In genomic region chr10:129627442-129627841, GRCh38 we compare ENCODE assay signal across 23 cellular contexts.
DNase-seq lines count a peak whose midpoint lies in the region; ATAC-seq and TF ChIP-seq lines count a peak whose summit lies in the region.
"Had no signal": no experiment of that assay in that cellular context is flagged by ENCODE, and none has a peak within 500 bp of the region (broad histone marks: within the 10 kb centered on the region; RNA-seq: fewer than 3 reads in every experiment).

No MANE protein-coding gene starts in this region.

- intact Hi-C loops in CD8-positive, alpha-beta T cell (cut with DNase I, micrococcal nuclease), result no loop called here
- intact Hi-C loops in dorsolateral prefrontal cortex (cut with DNase I), result no loop called here

- POLR2A ChIA-PET in CD8-positive, alpha-beta T cell (lab: Charles Lee), result interaction anchor here (0.6 kb wide), 1 partner anchor 43 kb away, joined by 3 read pairs; no protein-coding TSS in a partner anchor

- H3K27ac Mint-ChIP-seq in CD8-positive, alpha-beta T cell, result no peak overlapping the region
- H3K27ac Mint-ChIP-seq in nephron progenitor cell, result peak overlapping the region; percentile 78
- H3K27ac Mint-ChIP-seq: CD4-positive, CD25-positive, alpha-beta regulatory T cell had no signal

- no peaks in the 10 kb centered on the region for H3K36me3 ChIP-seq in CD8-positive, alpha-beta T cell (ENCODE audit: insufficient read depth, low read length)
- H3K36me3 ChIP-seq: HAP-1 had no signal

- peaks cover 4% of the 10 kb centered on the region for H3K9me3 Mint-ChIP-seq in CD8-positive, alpha-beta T cell
- H3K9me3 Mint-ChIP-seq in nephron progenitor cell, result peaks cover 3% of the 10 kb centered on the region

- DNase-seq in NCI-H82 (lab: John Stamatoyannopoulos, UW) (peak; percentile 44), NCI-H82 treated with DMSO at 0.1 percent for 48 hours (lab: John Stamatoyannopoulos, UW; ENCODE audit: unreplicated experiment) (no peak), choroid plexus epithelial cell (ENCODE audit: low read depth) (peak; percentile 12), nephron progenitor cell (no peak), dorsolateral prefrontal cortex (no peak), KG1 (lab: John Stamatoyannopoulos, UW) (no peak)
- DNase-seq in CD8-positive, alpha-beta T cell, result no peak
- DNase-seq: 8988T; CD4-positive, CD25-positive, alpha-beta regulatory T cell; COR-L47; DND-41; GM23248; KBM-7; NCI-H1092; NCI-H1436 treated with DMSO at 0.1 percent for 48 hours; NCI-H2029; NCI-H345 had no signal

- H3K36me3 Mint-ChIP-seq in CD8-positive, alpha-beta T cell, result peaks cover 64% of the 10 kb centered on the region
- peaks cover 3% of the 10 kb centered on the region for H3K36me3 Mint-ChIP-seq in nephron progenitor cell (ENCODE audit: low read depth)

- ATAC-seq in CD8-positive, alpha-beta T cell, result no peak
- no peak for ATAC-seq in HG03342 (IDR thresholded peaks at IDR 0.05; ENCODE audit: unreplicated experiment)
- ATAC-seq: GM12878, HepG2 had no signal

- no peak overlapping the region for H3K27ac ChIP-seq in CD8-positive, alpha-beta T cell (ENCODE audit: low read depth, low read length)
- peak overlapping the region in 2 of 59 donors; percentile 19 to 39 for H3K27ac ChIP-seq in dorsolateral prefrontal cortex
- H3K27ac ChIP-seq: GM23248, HL-60, SK-N-MC had no signal

- H3K4me3 ChIP-seq in CD8-positive, alpha-beta T cell (ENCODE audit: low read depth, low read length), result no peak overlapping the region
- H3K4me3 ChIP-seq in choroid plexus epithelial cell (ENCODE audit: low read depth, low read length) (peak overlapping the region; percentile 8), dorsolateral prefrontal cortex (peak overlapping the region in 12 of 59 donors; percentile 11 to 47 (median 38))
- H3K4me3 ChIP-seq: GM12878, GM23248, HAP-1, SK-N-MC had no signal

- CTCF ChIA-PET in CD8-positive, alpha-beta T cell (lab: Charles Lee), result no interaction called here

- no peaks in the 10 kb centered on the region for H3K9me3 ChIP-seq in CD8-positive, alpha-beta T cell (ENCODE audit: low read length)
- H3K9me3 ChIP-seq: HAP-1 had no signal

- peak overlapping the region; percentile 12 for H3K4me3 Mint-ChIP-seq in CD8-positive, alpha-beta T cell
- peak overlapping the region; percentile 17 for H3K4me3 Mint-ChIP-seq in nephron progenitor cell
- H3K4me3 Mint-ChIP-seq: CD4-positive, CD25-positive, alpha-beta regulatory T cell had no signal

- H3K27me3 ChIP-seq in CD8-positive, alpha-beta T cell (ENCODE audit: insufficient read depth, low read length), result no peaks in the 10 kb centered on the region
- no peaks in the 10 kb centered on the region for H3K27me3 ChIP-seq in dorsolateral prefrontal cortex

- H3K4me1 Mint-ChIP-seq in CD8-positive, alpha-beta T cell (ENCODE audit: low read depth), result peaks cover 8% of the 10 kb centered on the region
- H3K4me1 Mint-ChIP-seq in nephron progenitor cell, result peaks cover 54% of the 10 kb centered on the region

- TF ChIP-seq CTCF in CD8-positive, alpha-beta T cell (IDR thresholded peaks at IDR 0.05), result no peak
- TF ChIP-seq CTCF in choroid plexus epithelial cell (conservative IDR thresholded peaks at IDR 0.05; ENCODE audit: low read depth, low read length), result no peak
- no peak for TF ChIP-seq CTCF in nephron progenitor cell (IDR thresholded peaks at IDR 0.05)
- TF ChIP-seq CTCF in dorsolateral prefrontal cortex (IDR thresholded peaks at IDR 0.05 in 54 of 56, conservative IDR thresholded peaks at IDR 0.05 in 2 of 56; ENCODE audit: low read depth in 1 of 56, partially characterized antibody in 56 of 56), result no peak

- no peaks in the 10 kb centered on the region for H3K4me1 ChIP-seq in CD8-positive, alpha-beta T cell (ENCODE audit: insufficient read depth, low read length)
- H3K4me1 ChIP-seq: HAP-1 had no signal

- H3K27me3 Mint-ChIP-seq in CD8-positive, alpha-beta T cell (ENCODE audit: low read depth), result no peaks in the 10 kb centered on the region
- H3K27me3 Mint-ChIP-seq in nephron progenitor cell (ENCODE audit: low read depth, poor library complexity), result no peaks in the 10 kb centered on the region
- H3K27me3 Mint-ChIP-seq: CD4-positive, CD25-positive, alpha-beta regulatory T cell had no signal

Comparison
In these comparisons a context has a peak if more than half of its experiments do, and no peak if none do; other contexts are left out.
1. DNase-seq: peak in NCI-H82 (single experiment) and choroid plexus epithelial cell (single experiment); none in NCI-H82 treated with DMSO at 0.1 percent for 48 hours (single experiment), CD8-positive, alpha-beta T cell (0 of 7), nephron progenitor cell (single experiment), dorsolateral prefrontal cortex (0 of 10) and KG1 (single experiment).